7 cellular contexts compared by ENCODE assay signal in the genomic region with DNA sequence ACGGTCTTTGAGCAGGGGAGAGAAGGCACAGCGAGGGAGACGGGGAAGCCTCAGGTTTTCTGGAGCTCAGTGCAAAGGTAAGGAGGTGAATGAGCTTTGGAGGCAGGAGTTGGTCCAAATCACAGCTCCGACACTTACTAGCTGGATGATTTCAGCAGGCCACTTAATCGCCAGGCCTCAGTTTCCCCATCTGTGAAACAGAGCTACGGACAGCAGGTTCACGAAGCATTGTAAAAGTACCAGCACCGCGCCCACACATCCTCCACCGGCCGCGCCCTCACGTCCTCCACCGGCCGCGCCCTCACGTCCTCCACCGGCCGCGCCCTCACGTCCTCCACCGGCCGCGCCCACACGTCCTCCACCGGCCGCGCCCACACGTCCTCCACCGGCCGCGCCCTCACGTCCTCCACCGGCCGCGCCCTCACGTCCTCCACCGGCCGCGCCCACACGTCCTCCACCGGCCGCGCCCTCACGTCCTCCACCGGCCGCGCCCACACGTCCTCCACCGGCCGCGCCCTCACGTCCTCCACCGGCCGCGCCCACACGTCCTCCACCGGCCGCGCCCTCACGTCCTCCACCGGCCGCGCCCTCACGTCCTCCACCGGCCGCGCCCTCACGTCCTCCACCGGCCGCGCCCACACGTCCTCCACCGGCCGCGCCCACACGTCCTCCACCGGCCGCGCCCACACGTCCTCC.
DNase-seq lines count a peak whose midpoint lies in the region; ATAC-seq, FAIRE-seq and TF ChIP-seq lines count a peak whose summit lies in the region.
"Not testable (repeated sequence)": the region's sequence is repeated elsewhere in the genome, so short reads cannot be mapped to it uniquely, and the experiment has no call there.

No MANE protein-coding gene starts in this region.

- ATAC-seq in A549 (peak; percentile 62; a peak in 5 of 6 replicates), HCT116 (peak; percentile 34; the same call in 1 of the 2 replicates), K562 (peak; percentile 68)
- ATAC-seq in natural killer cell, sciatic nerve: not testable (repeated sequence)

- BruUV-seq in HCT116 (replicated peaks; lab: Mats Ljungman, UMichigan); K562 (replicated peaks; lab: Mats Ljungman, UMichigan): not testable (repeated sequence)

- peak overlapping the region; percentile 62 for H3K9ac ChIP-seq in HCT116 (ENCODE audit: low read length)
- peak overlapping the region; percentile 36 for H3K9ac ChIP-seq in NT2/D1 (ENCODE audit: insufficient read length, low read depth)
- peak overlapping the region; percentile 40 to 83; a peak in 3 of 4 replicates for H3K9ac ChIP-seq in K562 (ENCODE audit: insufficient read depth in 1 of 2, low read depth in 2 of 2, low read length in 2 of 2)

- not testable (repeated sequence) for H3K9me1 ChIP-seq in K562 (ENCODE audit: control insufficient read depth, insufficient read depth, low read length)

- not testable (repeated sequence) for TF ChIP-seq POLR2A in A549 (IDR thresholded peaks at IDR 0.05; ENCODE audit: low read length); HCT116 (IDR thresholded peaks at IDR 0.05; ENCODE audit: borderline replicate concordance, extremely low read depth, insufficient read depth, insufficient read length); K562 (conservative IDR thresholded peaks at IDR 0.05)

- H3K4me3 ChIP-seq in A549, result peak overlapping the region; percentile 60
- H3K4me3 ChIP-seq in HCT116 (replicated peaks in 1 of 2; ENCODE audit: low read depth in 1 of 2, low read length in 2 of 2), result peak overlapping the region; percentile 73 to 87
- not testable (repeated sequence) for H3K4me3 ChIP-seq in NT2/D1 (ENCODE audit: insufficient read length, low read depth)
- H3K4me3 ChIP-seq in K562, result peak overlapping the region; percentile 39

- not testable (repeated sequence) for H3K79me2 ChIP-seq in HCT116 (ENCODE audit: insufficient read depth, low read length)
- peaks cover 25% of the 10 kb centered on the region for H3K79me2 ChIP-seq in K562 (ENCODE audit: control insufficient read depth, insufficient read depth, low read length)

- not testable (repeated sequence) for H3K4me3 Mint-ChIP-seq in natural killer cell

- H3K27ac Mint-ChIP-seq in natural killer cell, result peak overlapping the region; percentile 73 to 94

- TF ChIP-seq EP300 in A549 (IDR thresholded peaks at IDR 0.05); K562 (IDR thresholded peaks at IDR 0.05; ENCODE audit: low read length): not testable (repeated sequence)

- H3K36me3 Mint-ChIP-seq in natural killer cell, result not testable (repeated sequence)

- not testable (repeated sequence) for H3K36me3 ChIP-seq in HCT116 (ENCODE audit: control insufficient read depth in 1 of 2, insufficient read depth in 2 of 2, low read length in 2 of 2); NT2/D1 (ENCODE audit: insufficient read depth, insufficient read length, low read length); K562 (ENCODE audit: control insufficient read depth, insufficient read depth, low read length)

- H3K4me2 ChIP-seq in A549 (peak overlapping the region; percentile 84), HCT116 (ENCODE audit: low read length) (peak overlapping the region; percentile 85), K562 (ENCODE audit: insufficient read depth, low read length) (peak overlapping the region; percentile 86)

- H3K9me2 ChIP-seq in HCT116 (ENCODE audit: insufficient read depth), result not testable (repeated sequence)

- WGBS in A549 (ENCODE audit: missing lambda C conversion rate), result 34% methylated on average over 7 of the region's 81 CpGs
- 28% methylated on average over 6 of the region's 81 CpGs for WGBS in K562 (ENCODE audit: insufficient coverage, low coverage, missing lambda C conversion rate)

- in situ Hi-C loops in SK-MEL-5 (cut with HindIII; ENCODE audit: low pct_unique_long_range_greater_than_20kb, low sequenced_read_pairs); K562 (cut with MboI): not testable (repeated sequence)

- not testable (repeated sequence) for FAIRE-seq in A549 (lab: Jason Lieb, UNC)
- FAIRE-seq in K562 (lab: Jason Lieb, UNC), result peak; percentile 71

- H3K27me3 ChIP-seq in HCT116 (ENCODE audit: insufficient read depth, low read length); NT2/D1 (ENCODE audit: insufficient read depth, insufficient read length); K562 (ENCODE audit: control insufficient read depth in 2 of 2, insufficient read depth in 2 of 2, low read length in 2 of 2): not testable (repeated sequence)

- H3K27me3 Mint-ChIP-seq in natural killer cell (ENCODE audit: low read depth in 2 of 2), result not testable (repeated sequence)

- H3K9me3 Mint-ChIP-seq in natural killer cell, result not testable (repeated sequence)

- not testable (repeated sequence) for TF ChIP-seq CTCF in A549 (IDR thresholded peaks at IDR 0.05); HCT116 (IDR thresholded peaks at IDR 0.05 in 2 of 3, conservative IDR thresholded peaks at IDR 0.05 in 1 of 3; ENCODE audit: borderline replicate concordance in 1 of 3, insufficient read depth in 1 of 3, low read depth in 2 of 3, low read length in 2 of 3); K562 (IDR thresholded peaks at IDR 0.05 in 2 of 3, conservative IDR thresholded peaks at IDR 0.05 in 1 of 3; ENCODE audit: insufficient read depth in 2 of 3, low read depth in 1 of 3, low read length in 3 of 3); natural killer cell (IDR thresholded peaks at IDR 0.05)

- peak overlapping the region; percentile 71 to 87 for H3K27ac ChIP-seq in A549
- H3K27ac ChIP-seq in HCT116 (ENCODE audit: low read depth, low read length), result peak overlapping the region; percentile 68
- peak overlapping the region; percentile 54; the same call in 2 of the 3 replicates for H3K27ac ChIP-seq in K562 (ENCODE audit: extremely low read depth, low read depth, low read length)

- not testable (repeated sequence) for H3K4me1 Mint-ChIP-seq in natural killer cell

- CTCF ChIA-PET in A549 (lab: Yijun Ruan, JAX) (interaction anchor here (1.0 to 3.9 kb wide), 19 partner anchors 10 to 338 kb away, joined by 3 to 78 read pairs (median 7); a partner anchor contains a TSS), HCT116 (lab: Charles Lee) (interaction anchor here (1.0 to 1.4 kb wide), 4 partner anchors 303 to 314 kb away, joined by 5 to 14 read pairs (median 7); no protein-coding TSS in a partner anchor), K562 (lab: Yijun Ruan, JAX; ENCODE audit: low intra/inter-chr PET ratio) (interaction anchor here (1.1 to 1.3 kb wide), 2 partner anchors 303 to 314 kb away, joined by 3 read pairs; no protein-coding TSS in a partner anchor)

- H3K4me1 ChIP-seq in A549 (peaks cover 11% of the 10 kb centered on the region), HCT116 (ENCODE audit: control insufficient read depth in 1 of 2, insufficient read depth in 2 of 2, low read length in 2 of 2) (peaks cover 21 to 37% of the 10 kb centered on the region in 2 experiments), K562 (replicated peaks in 1 of 2; ENCODE audit: control insufficient read depth in 2 of 2, insufficient read depth in 2 of 2, low read length in 2 of 2) (peaks cover 4 to 35% of the 10 kb centered on the region in 2 experiments; a peak in 4 of 5 replicates)
- not testable (repeated sequence) for H3K4me1 ChIP-seq in NT2/D1 (ENCODE audit: insufficient read depth, insufficient read length)

- H2AFZ ChIP-seq in HCT116 (ENCODE audit: low read depth, low read length, poor library complexity, severe bottlenecking); K562 (ENCODE audit: low read depth, low read length): not testable (repeated sequence)

- not testable (repeated sequence) for H3K9me3 ChIP-seq in A549; HCT116 (ENCODE audit: control insufficient read depth in 1 of 2, insufficient read depth in 1 of 2, low read depth in 1 of 2, low read length in 2 of 2); NT2/D1 (ENCODE audit: insufficient read depth, low read length); K562 (replicated peaks; ENCODE audit: control insufficient read depth, insufficient read depth, low read depth, low read length)

- RAD21 ChIA-PET in HCT116 (lab: Charles Lee; ENCODE audit: low non-redundant PET in 1 of 2, low total read pairs in 2 of 2, uncharacterized antibody in 2 of 2, unreplicated experiment in 2 of 2), result interaction anchor here (0.6 to 1.0 kb wide), 4 partner anchors 303 to 315 kb away, joined by 3 to 5 read pairs (median 4); no protein-coding TSS in a partner anchor

- intact Hi-C loops in HCT116 (cut with micrococcal nuclease), result loop anchor here (1.0 to 2.0 kb wide), 2 partner anchors 304 to 313 kb away; no protein-coding TSS in a partner anchor
- intact Hi-C loops in K562 (cut with micrococcal nuclease), result loop anchor here (2.0 to 5.0 kb wide), 2 partner anchors 119 to 313 kb away; a partner anchor contains a TSS
- intact Hi-C loops in natural killer cell (cut with micrococcal nuclease), result loop anchor here (1.0 to 10.0 kb wide), 3 partner anchors 61 to 313 kb away; no protein-coding TSS in a partner anchor
- intact Hi-C loops in sciatic nerve (cut with DNase I), result loop anchor here (5.0 kb wide), 1 partner anchor 304 kb away; no protein-coding TSS in a partner anchor

- H4K20me1 ChIP-seq in HCT116 (ENCODE audit: insufficient read depth); K562 (replicated peaks; ENCODE audit: control insufficient read depth, insufficient read depth, low read length): not testable (repeated sequence)

- POLR2A ChIA-PET in A549 (lab: Yijun Ruan, JAX), result interaction anchor here (0.5 kb wide), 1 partner anchor 138 kb away, joined by 4 read pairs; no protein-coding TSS in a partner anchor
- POLR2A ChIA-PET in HCT116 (lab: Charles Lee), result interaction anchor here (1.0 kb wide), 1 partner anchor 310 kb away, joined by 3 read pairs; no protein-coding TSS in a partner anchor
- POLR2A ChIA-PET in K562 (lab: Yijun Ruan, JAX), result interaction anchor here (0.6 to 1.7 kb wide), 2 partner anchors 9 to 465 kb away, joined by 3 to 7 read pairs; no protein-coding TSS in a partner anchor

- DNase-seq in A549 (ENCODE audit: low read depth in 1 of 2, low spot score in 1 of 2) (peak in 1 of 2 experiments; percentile 50), HCT116 (ENCODE audit: low read depth, low spot score) (peak; percentile 22), SK-MEL-5 (ENCODE audit: low read depth, low spot score) (peak; percentile 9), K562 (ENCODE audit: extremely low read depth in 1 of 4, low spot score in 3 of 4) (peak in 3 of 4 experiments; percentile 41 to 48 (median 44)), sciatic nerve (ENCODE audit: low spot score) (peak; percentile 21)
- not testable (repeated sequence) for DNase-seq in NT2/D1 (ENCODE audit: low read depth, low spot score); natural killer cell

- not testable (repeated sequence) for TF ChIP-seq RAD21 in A549 (conservative IDR thresholded peaks at IDR 0.05 in 1 of 2, IDR thresholded peaks at IDR 0.05 in 1 of 2); HCT116 (IDR thresholded peaks at IDR 0.05; ENCODE audit: low read depth); K562 (CRISPR knock-in tag; conservative IDR thresholded peaks at IDR 0.05 in 1 of 2, IDR thresholded peaks at IDR 0.05 in 1 of 2)
